ENCODE assay signal across 9 cellular contexts in genomic region chrX:134718329-134719317, GRCh38.
A peak's percentile ranks its signal among the peaks of the same experiment; 100 is the strongest.
DNase-seq lines count a peak whose midpoint lies in the region; ATAC-seq, FAIRE-seq and TF ChIP-seq lines count a peak whose summit lies in the region.
"Had no signal": no experiment of that assay in that cellular context is flagged by ENCODE, and none has a peak within 500 bp of the region (broad histone marks: within the 10 kb centered on the region; RNA-seq: fewer than 3 reads in every experiment).

No MANE protein-coding gene starts in this region.

- H3K9me3 ChIP-seq in BLaER1 treated with 17β-estradiol and CSF1 and Interleukin-3, amounts not matched to agents 10 nM and 100 nM (replicated peaks in 1 of 11), result peaks cover 0 to 18% (median 7%) of the 10 kb centered on the region in 11 experiments; a peak in 14 of 22 replicates

- no peak for ATAC-seq in GM21723 (IDR thresholded peaks at IDR 0.05; ENCODE audit: unreplicated experiment)

- no peaks in the 10 kb centered on the region for H3K27me3 Mint-ChIP-seq in activated T-helper 1 cell treated with anti-CD3 and anti-CD28 coated beads, Interleukin-12 subunit alpha, Interleukin-12 subunit beta, Interleukin-2, Interleukin-4 antibody, amounts not matched to agents 30 ng/mL and 10 ng/mL and 1 ng/mL, durations not matched to agents 14 hours and 24 hours and 36 hours (ENCODE audit: insufficient read depth)

- CTCF ChIA-PET in GM10248 (lab: Yijun Ruan, JAX), result no interaction called here

- peak overlapping the region in 6 of 11 experiments; percentile 24 to 62 (median 43); a peak in 10 of 22 replicates for H3K27ac ChIP-seq in BLaER1 treated with 17β-estradiol and CSF1 and Interleukin-3, amounts not matched to agents 10 nM and 100 nM
- H3K27ac ChIP-seq in KMS-11, result peak overlapping the region; percentile 74

- no peak overlapping the region for H3K4me3 ChIP-seq in BLaER1 treated with 17β-estradiol and CSF1 and Interleukin-3, amounts not matched to agents 10 nM and 100 nM
- no peak overlapping the region for H3K4me3 ChIP-seq in KMS-11 (IDR thresholded peaks at IDR 0.05; ENCODE audit: insufficient read depth, low read depth, low read length)

- H3K27me3 ChIP-seq in BLaER1 treated with 17β-estradiol and CSF1 and Interleukin-3, amounts not matched to agents 10 nM and 100 nM, result peaks cover 83 to 99% (median 94%) of the 10 kb centered on the region in 11 experiments
- no peaks in the 10 kb centered on the region for H3K27me3 ChIP-seq in KMS-11 (ENCODE audit: insufficient read depth, low read depth)

- no peak for TF ChIP-seq CTCF in KMS-11 (conservative IDR thresholded peaks at IDR 0.05; ENCODE audit: low read depth, low read length)
- no peak for TF ChIP-seq CTCF in GM10248 (IDR thresholded peaks at IDR 0.05; ENCODE audit: control extremely low read depth, extremely low read depth, low read depth, missing control alignments)
- TF ChIP-seq CTCF in GM13977 (IDR thresholded peaks at IDR 0.05; ENCODE audit: extremely low read depth, insufficient read depth, missing control alignments), result no peak

- in situ Hi-C loops in GM13977 (cut with MboI; ENCODE audit: low pct_unique_long_range_greater_than_20kb, low sequenced_read_pairs, unreplicated experiment), result no loop called here

- POLR2A ChIA-PET in GM10248 (lab: Yijun Ruan, JAX), result no interaction called here

- DNase-seq in GM19239 (ENCODE audit: insufficient read length, low spot score) (no peak), islet precursor cell (peak; percentile 97), GM10248 (ENCODE audit: extremely low spot score) (no peak), GM13977 (ENCODE audit: low spot score) (no peak)
- DNase-seq in activated T-helper 1 cell treated with anti-CD3 and anti-CD28 coated beads, Interleukin-12 subunit alpha, Interleukin-12 subunit beta, Interleukin-2, Interleukin-4 antibody, amounts not matched to agents 30 ng/mL and 10 ng/mL and 1 ng/mL, durations not matched to agents 14 hours and 24 hours and 36 hours (ENCODE audit: low spot score), result peak; percentile 8
- DNase-seq: naive B cell had no signal

- H3K36me3 Mint-ChIP-seq in activated T-helper 1 cell treated with anti-CD3 and anti-CD28 coated beads, Interleukin-12 subunit alpha, Interleukin-12 subunit beta, Interleukin-2, Interleukin-4 antibody, amounts not matched to agents 30 ng/mL and 10 ng/mL and 1 ng/mL, durations not matched to agents 14 hours and 24 hours and 36 hours (ENCODE audit: low read depth), result no peaks in the 10 kb centered on the region
- H3K36me3 Mint-ChIP-seq: naive B cell had no signal

- H3K36me3 ChIP-seq in BLaER1 treated with 17β-estradiol and CSF1 and Interleukin-3, amounts not matched to agents 10 nM and 100 nM, result no peaks in the 10 kb centered on the region
- H3K36me3 ChIP-seq in KMS-11 (ENCODE audit: insufficient read depth), result no peaks in the 10 kb centered on the region

- H2AFZ ChIP-seq in KMS-11 (ENCODE audit: low read depth), result peak overlapping the region; percentile 57; the same call in 1 of the 2 replicates

- H4K20me1 ChIP-seq in BLaER1 treated with 17β-estradiol and CSF1 and Interleukin-3, amounts not matched to agents 10 nM and 100 nM, result no peaks in the 10 kb centered on the region; a peak in 1 of 22 replicates
- no peaks in the 10 kb centered on the region for H4K20me1 ChIP-seq in KMS-11 (ENCODE audit: insufficient read depth)

- peak; percentile 76 for FAIRE-seq in GM19239 (lab: Jason Lieb, UNC)

- H3K9ac ChIP-seq in BLaER1 treated with 17β-estradiol and CSF1 and Interleukin-3, amounts not matched to agents 10 nM and 100 nM, result peak overlapping the region in 1 of 11 experiments; percentile 14; a peak in 1 of 22 replicates
- H3K9ac ChIP-seq in KMS-11, result peak overlapping the region; percentile 35; the same call in 1 of the 2 replicates

- H3K4me3 Mint-ChIP-seq in activated T-helper 1 cell treated with anti-CD3 and anti-CD28 coated beads, Interleukin-12 subunit alpha, Interleukin-12 subunit beta, Interleukin-2, Interleukin-4 antibody, amounts not matched to agents 30 ng/mL and 10 ng/mL and 1 ng/mL, durations not matched to agents 14 hours and 24 hours and 36 hours, result no peak overlapping the region
- H3K4me3 Mint-ChIP-seq: naive B cell had no signal

- H3K4me1 ChIP-seq in BLaER1 treated with 17β-estradiol and CSF1 and Interleukin-3, amounts not matched to agents 10 nM and 100 nM, result peaks cover 0 to 23% (median 15%) of the 10 kb centered on the region in 10 experiments; a peak in 18 of 20 replicates
- H3K4me1 ChIP-seq in KMS-11 (ENCODE audit: low read depth, poor library complexity, severe bottlenecking), result peaks cover 36% of the 10 kb centered on the region

- peak overlapping the region in 10 of 11 experiments; percentile 7 to 56 (median 34); a peak in 13 of 22 replicates for H3K4me2 ChIP-seq in BLaER1 treated with 17β-estradiol and CSF1 and Interleukin-3, amounts not matched to agents 10 nM and 100 nM
- H3K4me2 ChIP-seq in KMS-11, result peak overlapping the region; percentile 65

- peak overlapping the region; percentile 58 for H3K27ac Mint-ChIP-seq in activated T-helper 1 cell treated with anti-CD3 and anti-CD28 coated beads, Interleukin-12 subunit alpha, Interleukin-12 subunit beta, Interleukin-2, Interleukin-4 antibody, amounts not matched to agents 30 ng/mL and 10 ng/mL and 1 ng/mL, durations not matched to agents 14 hours and 24 hours and 36 hours

- H3K9me3 Mint-ChIP-seq in activated T-helper 1 cell treated with anti-CD3 and anti-CD28 coated beads, Interleukin-12 subunit alpha, Interleukin-12 subunit beta, Interleukin-2, Interleukin-4 antibody, amounts not matched to agents 30 ng/mL and 10 ng/mL and 1 ng/mL, durations not matched to agents 14 hours and 24 hours and 36 hours, result no peaks in the 10 kb centered on the region

- intact Hi-C loops in activated T-helper 1 cell treated with anti-CD3 and anti-CD28 coated beads, Interleukin-12 subunit alpha, Interleukin-12 subunit beta, Interleukin-2, Interleukin-4 antibody, amounts not matched to agents 30 ng/mL and 10 ng/mL and 1 ng/mL, durations not matched to agents 14 hours and 24 hours and 36 hours (cut with micrococcal nuclease), result loop anchor here (1.0 to 10.0 kb wide), 2 partner anchors 94 to 119 kb away; no protein-coding TSS in a partner anchor

- H3K4me1 Mint-ChIP-seq in activated T-helper 1 cell treated with anti-CD3 and anti-CD28 coated beads, Interleukin-12 subunit alpha, Interleukin-12 subunit beta, Interleukin-2, Interleukin-4 antibody, amounts not matched to agents 30 ng/mL and 10 ng/mL and 1 ng/mL, durations not matched to agents 14 hours and 24 hours and 36 hours (ENCODE audit: low read depth), result peaks cover 10% of the 10 kb centered on the region
- H3K4me1 Mint-ChIP-seq: naive B cell had no signal

- H3K79me2 ChIP-seq in KMS-11 (ENCODE audit: insufficient read depth, low read depth), result no peaks in the 10 kb centered on the region

Comparison
In these comparisons a context has a peak if more than half of its experiments do, and no peak if none do; other contexts are left out.
1. DNase-seq: peak in activated T-helper 1 cell treated with anti-CD3 and anti-CD28 coated beads, Interleukin-12 subunit alpha, Interleukin-12 subunit beta, Interleukin-2, Interleukin-4 antibody, amounts not matched to agents 30 ng/mL and 10 ng/mL and 1 ng/mL, durations not matched to agents 14 hours and 24 hours and 36 hours (single experiment) and islet precursor cell (single experiment); none in GM19239 (single experiment), GM10248 (single experiment) and GM13977 (single experiment).